In the genomic region with DNA sequence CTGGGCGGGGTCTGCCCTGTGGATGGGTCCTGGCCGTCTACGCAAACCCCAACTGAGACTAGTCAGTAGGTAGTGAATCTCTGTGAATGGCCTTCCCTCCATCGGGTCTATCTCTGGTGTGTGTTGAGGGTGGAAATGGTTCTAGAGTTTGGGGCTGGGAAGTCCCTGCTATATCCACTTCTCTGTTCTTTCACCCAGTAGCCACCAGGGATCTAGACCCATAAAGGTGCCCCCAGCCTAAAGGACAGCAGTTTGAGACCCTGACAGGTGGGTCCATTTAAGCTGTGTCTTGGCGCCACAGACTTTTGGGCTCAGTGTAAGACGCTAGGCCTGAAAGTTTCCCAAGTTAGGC, we compare ENCODE assay signal across 8 cellular contexts. TPM values are rescaled to one million over a fixed set of nuclear protein-coding genes. Genes with fewer than 3 reads are reported as not detected.
DNase-seq lines count a peak whose midpoint lies in the region; ATAC-seq and TF ChIP-seq lines count a peak whose summit lies in the region.

No MANE protein-coding gene starts in this region.

- dilution Hi-C loops in mammary epithelial cell (cut with HindIII; ENCODE audit: low sequenced_read_pairs): no loop called here

- H3K4me1 ChIP-seq in right atrium auricular region (peaks cover 0 to 13% of the 10 kb centered on the region in 2 donors), mammary epithelial cell (ENCODE audit: insufficient read depth, low read length) (peaks cover 7% of the 10 kb centered on the region), mesendoderm (ENCODE audit: control insufficient read depth, low read depth, low read length) (no peaks in the 10 kb centered on the region), mucosa of descending colon (ENCODE audit: low read depth) (peaks cover 3% of the 10 kb centered on the region), Karpas-422 (ENCODE audit: low read length) (no peaks in the 10 kb centered on the region)

- H2AFZ ChIP-seq in mammary epithelial cell (ENCODE audit: low read depth, low read length) (peak overlapping the region; percentile 90), Karpas-422 (ENCODE audit: low read length) (no peak overlapping the region)

- no peak overlapping the region for H3K9ac ChIP-seq in mammary epithelial cell (ENCODE audit: insufficient read depth, low read length)
- peak overlapping the region; percentile 73 for H3K9ac ChIP-seq in mesendoderm (ENCODE audit: low read length)
- no peak overlapping the region for H3K9ac ChIP-seq in Karpas-422 (ENCODE audit: low read length)

- H3K56ac ChIP-seq in mesendoderm (ENCODE audit: low read length): peak overlapping the region; percentile 79

- no peaks in the 10 kb centered on the region for H4K20me1 ChIP-seq in mammary epithelial cell (ENCODE audit: insufficient read depth, low read length)
- no peaks in the 10 kb centered on the region for H4K20me1 ChIP-seq in Karpas-422 (ENCODE audit: insufficient read depth, low read depth, low read length)

- no peak for ATAC-seq in left cardiac atrium
- ATAC-seq in mucosa of descending colon: no peak

- H2AK5ac ChIP-seq in mesendoderm (ENCODE audit: low read length): no peak overlapping the region

- H3K18ac ChIP-seq in mesendoderm (ENCODE audit: low read length): no peak overlapping the region

- H3K4me2 ChIP-seq in mammary epithelial cell (ENCODE audit: insufficient read depth, low read depth, low read length): peak overlapping the region; percentile 77
- H3K4me2 ChIP-seq in mesendoderm (ENCODE audit: low read length): peak overlapping the region; percentile 34
- no peak overlapping the region for H3K4me2 ChIP-seq in Karpas-422 (ENCODE audit: low read depth, low read length, poor library complexity, severe bottlenecking)

- 24% methylated on average over 5 of the region's 6 CpGs for WGBS in mammary epithelial cell (ENCODE audit: low coverage, missing lambda C conversion rate)
- no CpG with 5 or more reads among the region's 6 CpGs for WGBS in mesendoderm (ENCODE audit: extremely low coverage, insufficient coverage, low lambda C conversion rate)

- intact Hi-C loops in left cardiac atrium (cut with DNase I) (loop anchor here in 1 of 2 donors (10.0 kb wide), 1 partner anchor 251 kb away; no protein-coding TSS in a partner anchor), mammary epithelial cell (cut with micrococcal nuclease) (loop anchor here (5.0 kb wide), 1 partner anchor 358 kb away; a partner anchor contains a TSS), mucosa of descending colon (cut with DNase I, micrococcal nuclease) (no loop called here)

- in situ Hi-C loops in mammary epithelial cell (cut with MboI; ENCODE audit: low sequenced_read_pairs in 2 of 2): no loop called here

- no peak for DNase-seq in right atrium auricular region (ENCODE audit: low spot score)
- DNase-seq in left cardiac atrium: no peak
- no peak for DNase-seq in mammary epithelial cell
- peak; percentile 1 for DNase-seq in mesendoderm
- no peak for DNase-seq in mucosa of descending colon
- no peak for DNase-seq in T-helper 9 cell
- DNase-seq in Karpas-422: no peak
- no peak for DNase-seq in activated CD4-positive, CD25-positive, alpha-beta regulatory T cell treated with anti-CD3 and anti-CD28 coated beads, Interleukin-2, amount 50 U/mL, for 72 hours

- CTCF ChIA-PET in mammary epithelial cell (lab: Charles Lee; ENCODE audit: low non-redundant PET): no interaction called here

- H3K4me3 ChIP-seq in right atrium auricular region (peak overlapping the region in 1 of 2 donors; percentile 64), mammary epithelial cell (replicated peaks in 1 of 3; ENCODE audit: insufficient read depth in 1 of 3, low read depth in 2 of 3, low read length in 3 of 3) (peak overlapping the region; percentile 57 to 61 (median 60)), mesendoderm (ENCODE audit: low read length) (peak overlapping the region; percentile 49), mucosa of descending colon (no peak overlapping the region), Karpas-422 (ENCODE audit: low read length) (no peak overlapping the region)

- peak overlapping the region; percentile 69 to 80 for H3K27ac ChIP-seq in right atrium auricular region
- H3K27ac ChIP-seq in mammary epithelial cell (ENCODE audit: insufficient read depth, low read depth, low read length): no peak overlapping the region
- no peak overlapping the region for H3K27ac ChIP-seq in mesendoderm (ENCODE audit: low read depth, low read length)
- no peak overlapping the region for H3K27ac ChIP-seq in Karpas-422 (ENCODE audit: low read length)

- H3K23ac ChIP-seq in mesendoderm (ENCODE audit: low read length): no peak overlapping the region

- no peak overlapping the region for H2BK5ac ChIP-seq in mesendoderm (ENCODE audit: low read length)

- H3K79me1 ChIP-seq in mesendoderm (ENCODE audit: low read length): no peaks in the 10 kb centered on the region

- BruUV-seq in mammary epithelial cell (replicated peaks; lab: Mats Ljungman, UMichigan): no TSS peak

- H2BK15ac ChIP-seq in mesendoderm (replicated peaks; ENCODE audit: low read depth): no peak overlapping the region

- H3K36me3 ChIP-seq in right atrium auricular region: no peaks in the 10 kb centered on the region
- no peaks in the 10 kb centered on the region for H3K36me3 ChIP-seq in mammary epithelial cell (ENCODE audit: insufficient read depth, low read length)
- no peaks in the 10 kb centered on the region for H3K36me3 ChIP-seq in mesendoderm (ENCODE audit: control insufficient read depth, insufficient read depth, low read length)
- H3K36me3 ChIP-seq in mucosa of descending colon (ENCODE audit: low read depth): no peaks in the 10 kb centered on the region
- no peaks in the 10 kb centered on the region; the same call in 1 of the 2 replicates for H3K36me3 ChIP-seq in Karpas-422 (ENCODE audit: insufficient read depth, low read length)

- H4K8ac ChIP-seq in mesendoderm (ENCODE audit: low read depth, low read length): no peak overlapping the region

- no peak overlapping the region for H2BK120ac ChIP-seq in mesendoderm (ENCODE audit: low read depth, low read length)

- H3K4ac ChIP-seq in mesendoderm (ENCODE audit: low read depth, low read length): no peak overlapping the region

- no peaks in the 10 kb centered on the region for H3K9me2 ChIP-seq in Karpas-422 (replicated peaks; ENCODE audit: insufficient read depth, low read length)

- H3K9me3 ChIP-seq in right atrium auricular region: no peaks in the 10 kb centered on the region
- peaks cover 18% of the 10 kb centered on the region for H3K9me3 ChIP-seq in mammary epithelial cell (replicated peaks; ENCODE audit: insufficient read depth, low read length)
- H3K9me3 ChIP-seq in mucosa of descending colon: no peaks in the 10 kb centered on the region
- H3K9me3 ChIP-seq in Karpas-422 (ENCODE audit: low read length): peaks cover 4% of the 10 kb centered on the region; the same call in 1 of the 2 replicates

- H3K27me3 ChIP-seq in right atrium auricular region (no peaks in the 10 kb centered on the region), mammary epithelial cell (ENCODE audit: insufficient read depth, low read length) (no peaks in the 10 kb centered on the region), mesendoderm (ENCODE audit: insufficient read depth, low read length, poor library complexity) (no peaks in the 10 kb centered on the region), Karpas-422 (ENCODE audit: low read length) (no peaks in the 10 kb centered on the region)

- no peak for TF ChIP-seq CTCF in right atrium auricular region (IDR thresholded peaks at IDR 0.05)
- no peak for TF ChIP-seq CTCF in mammary epithelial cell (conservative IDR thresholded peaks at IDR 0.05 in 1 of 2, IDR thresholded peaks at IDR 0.05 in 1 of 2; ENCODE audit: extremely low read depth in 1 of 2, insufficient read depth in 1 of 2, low read depth in 1 of 2, low read length in 2 of 2)
- TF ChIP-seq CTCF in mucosa of descending colon (IDR thresholded peaks at IDR 0.05): no peak

- no peaks in the 10 kb centered on the region for H3K79me2 ChIP-seq in mammary epithelial cell (ENCODE audit: insufficient read depth, low read length)
- no peaks in the 10 kb centered on the region for H3K79me2 ChIP-seq in mesendoderm (ENCODE audit: control insufficient read depth, insufficient read depth, low read length)
- no peaks in the 10 kb centered on the region for H3K79me2 ChIP-seq in Karpas-422 (ENCODE audit: low read length)

- H4K5ac ChIP-seq in mesendoderm (ENCODE audit: low read length): no peak overlapping the region

RNA-seq across cellular contexts. Expression of a gene that starts 57.7 kb away (rescaled TPM):
- 1 to 10 TPM; 6.2 to 6.8 TPM for total RNA-seq in right atrium auricular region
- 1 to 10 TPM; 6.1 to 9.2 TPM for total RNA-seq in left cardiac atrium
- total RNA-seq in mammary epithelial cell: 10 to 100 TPM in 1 of 2 donors, 1 to 10 TPM in 1; 9.4 to 15.7 TPM
- 1.9 TPM for polyA plus RNA-seq in mammary epithelial cell
- not detected for polyA minus RNA-seq in mammary epithelial cell
- polyA plus RNA-seq in mesendoderm (2013, experiment 1 of 2): 3.1 TPM
- 3.0 TPM for polyA plus RNA-seq in mesendoderm (2013, experiment 2 of 2)
- 10 to 100 TPM in 1 of 3 donors, 1 to 10 TPM in 2; 3.8 to 14.2 (median 4.3) TPM for total RNA-seq in mucosa of descending colon
- total RNA-seq in Karpas-422 (2014; rRNA removed; shearing (Covaris generic); ENCODE audit: low replicate concordance): 0.48 and 2.1 TPM in 2 replicates

RNA-seq across cellular contexts. Expression of a gene that starts 57.7 kb away (rescaled TPM):
- total RNA-seq in right atrium auricular region (1 to 10 TPM; 2.2 to 2.4 TPM), left cardiac atrium (1 to 10 TPM; 2.8 to 2.9 TPM), mammary epithelial cell (1 to 10 TPM; 5.1 to 6.0 TPM), mucosa of descending colon (1 to 10 TPM in 2 of 3 donors, under 1 TPM in 1; 0.99 to 3.3 (median 1.4) TPM)
- polyA plus RNA-seq in mammary epithelial cell: 0.62 TPM
- polyA minus RNA-seq in mammary epithelial cell: not detected
- polyA plus RNA-seq in mesendoderm (2013, experiment 1 of 2): 4.7 TPM
- 5.0 TPM for polyA plus RNA-seq in mesendoderm (2013, experiment 2 of 2)
- 0.47 and 1.8 TPM in 2 replicates for total RNA-seq in Karpas-422 (2014; rRNA removed; shearing (Covaris generic); ENCODE audit: low replicate concordance)

Comparison
In these comparisons a context has a peak if more than half of its experiments do, and no peak if none do; other contexts are left out.
1. H3K27ac ChIP-seq: peak in right atrium auricular region (2 of 2); none in mammary epithelial cell (single experiment), mesendoderm (single experiment) and Karpas-422 (single experiment).
2. H3K4me3 ChIP-seq: peak in mammary epithelial cell (3 of 3) and mesendoderm (single experiment); none in mucosa of descending colon (single experiment) and Karpas-422 (single experiment).